In the genomic region with DNA sequence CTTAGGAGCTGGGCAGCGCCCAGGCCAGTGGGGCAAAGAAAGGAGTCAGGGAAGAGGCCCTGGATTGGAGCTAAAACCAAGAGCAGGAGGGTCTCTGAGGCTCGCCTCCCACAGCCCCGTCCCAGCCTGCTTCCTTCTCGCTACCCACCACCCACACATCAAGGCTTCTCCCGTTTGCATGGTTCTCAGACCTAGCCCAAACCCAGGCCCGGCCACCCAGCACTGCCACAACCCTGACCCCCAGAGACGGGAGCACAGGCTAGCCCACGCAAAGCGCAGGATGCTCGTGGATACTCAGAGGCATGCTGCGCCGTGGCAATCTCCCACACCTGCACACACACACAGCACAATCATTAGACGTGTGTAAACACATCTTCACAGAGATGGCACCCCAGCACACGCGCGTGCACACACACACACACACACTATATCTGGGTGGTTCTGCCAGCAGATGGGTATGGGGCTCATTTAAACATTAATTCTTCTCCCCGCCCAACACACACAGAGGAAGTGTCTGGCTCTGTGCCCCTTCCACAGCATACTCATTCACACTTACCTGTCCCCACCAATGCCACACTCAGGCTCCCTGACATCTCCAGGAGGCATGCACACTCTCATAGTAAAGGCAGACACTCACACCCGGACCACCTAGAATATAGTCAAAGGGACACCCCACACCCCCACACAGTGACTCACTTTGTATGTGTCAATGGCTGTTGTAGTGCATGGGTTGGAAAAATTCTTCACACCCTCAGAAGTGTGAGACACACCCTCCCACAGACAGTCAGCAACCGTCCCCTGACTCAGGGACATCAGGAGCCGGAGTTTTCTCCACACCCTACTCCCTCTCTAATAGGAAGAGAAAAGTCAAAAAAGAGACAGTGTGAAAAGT, we compare ENCODE assay signal across 8 cellular contexts. TPM values are rescaled to one million over a fixed set of nuclear protein-coding genes. Genes with fewer than 3 reads are reported as not detected.
DNase-seq lines count a peak whose midpoint lies in the region; ATAC-seq and TF ChIP-seq lines count a peak whose summit lies in the region.

No MANE protein-coding gene starts in this region.

- H3K4me1 ChIP-seq in GM23248 (ENCODE audit: insufficient read depth), result no peaks in the 10 kb centered on the region

- peaks cover 26% of the 10 kb centered on the region for H3K27me3 Mint-ChIP-seq in activated CD4-positive, alpha-beta memory T cell treated with anti-CD3 and anti-CD28 coated beads, Interleukin-2, amount 10 ng/mL, durations not matched to agents 7 days and 5 days
- H3K27me3 Mint-ChIP-seq in glutamatergic neuron (ENCODE audit: unreplicated experiment), result peaks cover 16% of the 10 kb centered on the region

- H3K79me2 ChIP-seq in GM23248 (ENCODE audit: insufficient read depth), result no peaks in the 10 kb centered on the region

- H3K9me3 ChIP-seq in GM23248 (ENCODE audit: low read depth), result no peaks in the 10 kb centered on the region

- no peaks in the 10 kb centered on the region for H3K36me3 ChIP-seq in GM23248 (ENCODE audit: low read depth)

- no peaks in the 10 kb centered on the region for H3K9me2 ChIP-seq in GM23248 (ENCODE audit: insufficient read depth)

- DNase-seq in GM23248 (peak; percentile 59), glutamatergic neuron (no peak), NCI-H1105 treated with DMSO at 0.1 percent for 48 hours (lab: John Stamatoyannopoulos, UW) (no peak), GM03348 (ENCODE audit: low spot score) (no peak), NCI-H2029 (lab: John Stamatoyannopoulos, UW) (no peak)
- peak; percentile 43 for DNase-seq in activated CD4-positive, alpha-beta memory T cell treated with anti-CD3 and anti-CD28 coated beads, Interleukin-2, amount 10 ng/mL, durations not matched to agents 7 days and 5 days
- DNase-seq in stimulated activated CD4-positive, alpha-beta T cell treated with anti-CD3 and anti-CD28 coated beads, Interleukin-2, amount 100 ng/mL, for 24 hours, result peak; percentile 59 to 79

- no peak overlapping the region for H3K9ac ChIP-seq in GM23248

- peak overlapping the region; percentile 65; the same call in 1 of the 2 replicates for H3K4me3 ChIP-seq in GM23248

- in situ Hi-C loops in GM23248 (cut with MboI), result no loop called here

- H3K36me3 Mint-ChIP-seq in activated CD4-positive, alpha-beta memory T cell treated with anti-CD3 and anti-CD28 coated beads, Interleukin-2, amount 10 ng/mL, durations not matched to agents 7 days and 5 days (ENCODE audit: low read depth), result no peaks in the 10 kb centered on the region
- no peaks in the 10 kb centered on the region for H3K36me3 Mint-ChIP-seq in glutamatergic neuron (ENCODE audit: unreplicated experiment)

- H2AFZ ChIP-seq in GM23248, result 0 out of 2 replicates have a peak overlapping the region, but pooled peaks have one; percentile 72

- peak overlapping the region; percentile 41 for H3K27ac Mint-ChIP-seq in activated CD4-positive, alpha-beta memory T cell treated with anti-CD3 and anti-CD28 coated beads, Interleukin-2, amount 10 ng/mL, durations not matched to agents 7 days and 5 days
- H3K27ac Mint-ChIP-seq in glutamatergic neuron (ENCODE audit: unreplicated experiment), result peak overlapping the region; percentile 82

- peaks cover 31% of the 10 kb centered on the region for H3K27me3 ChIP-seq in GM23248 (replicated peaks; ENCODE audit: insufficient read depth)

- no peak overlapping the region for H3K4me2 ChIP-seq in GM23248 (ENCODE audit: unreplicated experiment)

- peaks cover 23% of the 10 kb centered on the region for H3K4me1 Mint-ChIP-seq in activated CD4-positive, alpha-beta memory T cell treated with anti-CD3 and anti-CD28 coated beads, Interleukin-2, amount 10 ng/mL, durations not matched to agents 7 days and 5 days
- peaks cover 14% of the 10 kb centered on the region for H3K4me1 Mint-ChIP-seq in glutamatergic neuron (ENCODE audit: low read depth, unreplicated experiment)

- 45% methylated on average over 19 to 20 of the region's 20 CpGs for WGBS in GM23248 (ENCODE audit: low coverage in 1 of 2, low lambda C conversion rate in 2 of 2, missing lambda C conversion rate in 2 of 2), 2 experiments

- H3K27ac ChIP-seq in GM23248, result no peak overlapping the region

- H3K4me3 Mint-ChIP-seq in activated CD4-positive, alpha-beta memory T cell treated with anti-CD3 and anti-CD28 coated beads, Interleukin-2, amount 10 ng/mL, durations not matched to agents 7 days and 5 days, result peak overlapping the region; percentile 69
- H3K4me3 Mint-ChIP-seq in glutamatergic neuron (ENCODE audit: unreplicated experiment), result peak overlapping the region; percentile 85

- POLR2A ChIA-PET in activated CD4-positive, alpha-beta memory T cell treated with anti-CD3 and anti-CD28 coated beads, Interleukin-2, amount 10 ng/mL, durations not matched to agents 7 days and 5 days (lab: Charles Lee), result interaction anchor here (0.6 to 3.9 kb wide), 12 partner anchors 22 to 190 kb away, joined by 3 to 23 read pairs (median 5); a partner anchor contains a TSS

- no peak for TF ChIP-seq CTCF in glutamatergic neuron (IDR thresholded peaks at IDR 0.05; ENCODE audit: partially characterized antibody, unreplicated experiment)

- CTCF ChIA-PET in activated CD4-positive, alpha-beta memory T cell treated with anti-CD3 and anti-CD28 coated beads, Interleukin-2, amount 10 ng/mL, durations not matched to agents 7 days and 5 days (lab: Charles Lee), result interaction anchor here (1.0 to 6.6 kb wide), 8 partner anchors 8 to 109 kb away, joined by 3 to 216 read pairs (median 5); a partner anchor contains a TSS

- no peaks in the 10 kb centered on the region for H3K9me3 Mint-ChIP-seq in activated CD4-positive, alpha-beta memory T cell treated with anti-CD3 and anti-CD28 coated beads, Interleukin-2, amount 10 ng/mL, durations not matched to agents 7 days and 5 days
- peaks cover 25% of the 10 kb centered on the region for H3K9me3 Mint-ChIP-seq in glutamatergic neuron (ENCODE audit: unreplicated experiment)

- no peaks in the 10 kb centered on the region for H3F3A ChIP-seq in GM23248 (ENCODE audit: insufficient read depth)

- no peaks in the 10 kb centered on the region for H4K20me1 ChIP-seq in GM23248 (ENCODE audit: insufficient read depth)

- ATAC-seq in GM21737 (IDR thresholded peaks at IDR 0.05; ENCODE audit: unreplicated experiment), result no peak

RNA-seq across cellular contexts. Expression of a gene that starts 1.1 kb away (rescaled TPM):
- under 0.01 TPM in 1 of 2 replicates, not detected in the other for total RNA-seq in GM23248 (2014; rRNA removed; shearing (Covaris generic))
- polyA plus RNA-seq in GM23248 (2016; fragmentation: Nextera tagmentation; extraction: Ambion mirVana), result not detected in 2 replicates
- total RNA-seq in activated CD4-positive, alpha-beta memory T cell treated with anti-CD3 and anti-CD28 coated beads, Interleukin-2, amount 10 ng/mL, durations not matched to agents 7 days and 5 days, result 1 to 10 TPM; 3.7 to 4.2 TPM
- 108 TPM for total RNA-seq in glutamatergic neuron (ENCODE audit: unreplicated experiment)

RNA-seq across cellular contexts. Expression of a gene that starts 18.5 kb away (rescaled TPM):
- not detected in 2 replicates for total RNA-seq in GM23248 (2014; rRNA removed; shearing (Covaris generic))
- polyA plus RNA-seq in GM23248 (2016; fragmentation: Nextera tagmentation; extraction: Ambion mirVana), result not detected in 2 replicates
- total RNA-seq in activated CD4-positive, alpha-beta memory T cell treated with anti-CD3 and anti-CD28 coated beads, Interleukin-2, amount 10 ng/mL, durations not matched to agents 7 days and 5 days, result not detected
- 0.44 TPM for total RNA-seq in glutamatergic neuron (ENCODE audit: unreplicated experiment)

RNA-seq across cellular contexts. Expression of a gene that starts 41.2 kb away (rescaled TPM):
- total RNA-seq in GM23248 (2014; rRNA removed; shearing (Covaris generic)), result 70.3 and 84.3 TPM in 2 replicates
- 148 and 153 TPM in 2 replicates for polyA plus RNA-seq in GM23248 (2016; fragmentation: Nextera tagmentation; extraction: Ambion mirVana)
- 10 to 100 TPM; 88.5 to 90.6 TPM for total RNA-seq in activated CD4-positive, alpha-beta memory T cell treated with anti-CD3 and anti-CD28 coated beads, Interleukin-2, amount 10 ng/mL, durations not matched to agents 7 days and 5 days
- total RNA-seq in glutamatergic neuron (ENCODE audit: unreplicated experiment), result 99.9 TPM

Comparison
In these comparisons a context has a peak if more than half of its experiments do, and no peak if none do; other contexts are left out.
1. DNase-seq: peak in GM23248 (single experiment), activated CD4-positive, alpha-beta memory T cell treated with anti-CD3 and anti-CD28 coated beads, Interleukin-2, amount 10 ng/mL, durations not matched to agents 7 days and 5 days (single experiment) and stimulated activated CD4-positive, alpha-beta T cell treated with anti-CD3 and anti-CD28 coated beads, Interleukin-2, amount 100 ng/mL, for 24 hours (2 of 2); none in glutamatergic neuron (single experiment), NCI-H1105 treated with DMSO at 0.1 percent for 48 hours (single experiment), GM03348 (single experiment) and NCI-H2029 (single experiment).
2. RNA of a gene that starts 1.1 kb away (total RNA-seq): 108 TPM in glutamatergic neuron (single experiment); 3.7 to 4.2 TPM in activated CD4-positive, alpha-beta memory T cell treated with anti-CD3 and anti-CD28 coated beads, Interleukin-2, amount 10 ng/mL, durations not matched to agents 7 days and 5 days and under 0.01 TPM in GM23248; every median in the first group is over 10 times any median in the second.